In the genomic region with DNA sequence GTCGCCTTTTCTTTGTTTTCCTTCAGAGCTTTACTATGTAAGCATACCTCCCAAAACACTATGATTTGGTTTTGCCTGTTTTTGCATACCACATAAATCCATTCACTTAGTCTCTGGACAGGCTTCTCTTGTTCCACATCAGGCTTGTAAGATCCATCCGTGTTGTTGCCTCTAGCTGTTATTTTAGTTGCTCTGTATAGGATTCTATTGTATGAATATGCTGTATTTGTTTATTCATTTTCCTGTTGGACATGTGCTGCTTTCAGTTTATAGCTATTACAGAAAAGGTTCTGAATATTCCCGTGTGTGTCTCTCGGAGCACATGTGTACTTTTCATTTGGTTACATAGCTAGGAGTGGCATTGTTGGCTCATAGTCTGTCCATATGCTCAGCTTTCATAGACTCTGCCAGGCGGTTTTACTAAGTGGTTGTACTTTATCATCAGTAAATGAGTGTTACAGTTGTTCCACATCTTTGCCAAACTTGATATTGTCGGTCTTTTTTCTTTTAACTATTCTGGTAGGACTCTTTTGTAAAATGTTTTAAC, we compare ENCODE assay signal across 17 cellular contexts. TPM values are rescaled to one million over a fixed set of nuclear protein-coding genes. Genes with fewer than 3 reads are reported as not detected.
A peak's percentile ranks its signal among the peaks of the same experiment; 100 is the strongest.
DNase-seq lines count a peak whose midpoint lies in the region; ATAC-seq and TF ChIP-seq lines count a peak whose summit lies in the region.
"Had no signal": no experiment of that assay in that cellular context is flagged by ENCODE, and none has a peak within 500 bp of the region (broad histone marks: within the 10 kb centered on the region; RNA-seq: fewer than 3 reads in every experiment).

No MANE protein-coding gene starts in this region.

- H3K27me3 ChIP-seq in heart left ventricle = no peaks in the 10 kb centered on the region
- H3K27me3 ChIP-seq: dorsolateral prefrontal cortex, SJCRH30, uterus had no signal

- no peak overlapping the region for H3K27ac ChIP-seq in heart left ventricle
- H3K27ac ChIP-seq: SJCRH30, uterus had no signal

- TF ChIP-seq CTCF in heart left ventricle (IDR thresholded peaks at IDR 0.05) = no peak
- no peak for TF ChIP-seq CTCF in foreskin fibroblast (IDR thresholded peaks at IDR 0.05; ENCODE audit: low read depth, low read length)
- no peak for TF ChIP-seq CTCF in type B pancreatic cell (conservative IDR thresholded peaks at IDR 0.05)

- no peak overlapping the region for H3K4me3 Mint-ChIP-seq in type B pancreatic cell
- H3K4me3 Mint-ChIP-seq: activated CD8-positive, alpha-beta T cell treated with anti-CD3 and anti-CD28 coated beads, Interleukin-2, amount 10 ng/mL, durations not matched to agents 7 days and 5 days; memory B cell had no signal

- peak in 3 of 4 donors; percentile 32 to 48 (median 36) for ATAC-seq in heart left ventricle
- no peak for ATAC-seq in Right ventricle myocardium inferior
- ATAC-seq in HG03159 (IDR thresholded peaks at IDR 0.05; ENCODE audit: unreplicated experiment) = no peak
- ATAC-seq in activated CD4-positive, CD25-positive, alpha-beta regulatory T cell treated with anti-CD3 and anti-CD28 coated beads, Interleukin-2, amount 50 U/mL, for 24 hours = no peak
- ATAC-seq: activated CD8-positive, alpha-beta T cell treated with anti-CD3 and anti-CD28 coated beads, Interleukin-2, amount 10 ng/mL, durations not matched to agents 7 days and 5 days had no signal

- intact Hi-C loops in heart left ventricle (cut with DNase I) = no loop called here
- intact Hi-C loops in Right ventricle myocardium inferior (cut with DNase I) = loop anchor here (5.0 kb wide), 1 partner anchor 35 kb away; no protein-coding TSS in a partner anchor

- no peaks in the 10 kb centered on the region for H3K9me3 ChIP-seq in heart left ventricle
- H3K9me3 ChIP-seq: uterus had no signal

- no peak for TF ChIP-seq POLR2A in heart left ventricle (IDR thresholded peaks at IDR 0.05)

- peak overlapping the region; percentile 19 for H3K27ac Mint-ChIP-seq in type B pancreatic cell
- H3K27ac Mint-ChIP-seq: activated CD8-positive, alpha-beta T cell treated with anti-CD3 and anti-CD28 coated beads, Interleukin-2, amount 10 ng/mL, durations not matched to agents 7 days and 5 days; activated T-helper 2 cell treated with anti-CD3 and anti-CD28 coated beads, Interferon-gamma antibody, Interleukin-2, Interleukin-4, amounts not matched to agents 10 μg/mL and 5 μg/mL and 100 μg/mL, durations not matched to agents 14 hours and 24 hours and 36 hours; memory B cell had no signal

- H3K4me1 Mint-ChIP-seq in type B pancreatic cell (ENCODE audit: unreplicated experiment) = no peaks in the 10 kb centered on the region

- DNase-seq in heart left ventricle = no peak
- DNase-seq in Right ventricle myocardium inferior (ENCODE audit: missing footprints) = no peak
- peak; percentile 92 for DNase-seq in NCI-H526 treated with DMSO at 0.1 percent for 48 hours (lab: John Stamatoyannopoulos, UW)
- peak; percentile 7 to 56 for DNase-seq in foreskin fibroblast
- DNase-seq in type B pancreatic cell (ENCODE audit: extremely low spot score, unreplicated experiment) = no peak
- no peak for DNase-seq in NCI-H1417 treated with DMSO at 0.1 percent for 48 hours (lab: John Stamatoyannopoulos, UW)
- DNase-seq: activated CD8-positive, alpha-beta T cell treated with anti-CD3 and anti-CD28 coated beads, Interleukin-2, amount 10 ng/mL, durations not matched to agents 7 days and 5 days; Calu3; dorsolateral prefrontal cortex; NCI-H146; SJCRH30; stimulated activated naive CD4-positive, alpha-beta T cell; uterus had no signal

- H3K4me3 ChIP-seq in heart left ventricle = no peak overlapping the region
- no peak overlapping the region for H3K4me3 ChIP-seq in foreskin fibroblast (ENCODE audit: low read depth in 1 of 2, low read length in 2 of 2)
- H3K4me3 ChIP-seq: dorsolateral prefrontal cortex, SJCRH30, uterus had no signal

- 40 to 45% (median 45%) methylated on average over 6 of the region's 6 CpGs for WGBS in heart left ventricle, 4 donors

- H3K9me3 Mint-ChIP-seq in type B pancreatic cell = no peaks in the 10 kb centered on the region
- H3K9me3 Mint-ChIP-seq: activated T-helper 2 cell treated with anti-CD3 and anti-CD28 coated beads, Interferon-gamma antibody, Interleukin-2, Interleukin-4, amounts not matched to agents 10 μg/mL and 5 μg/mL and 100 μg/mL, durations not matched to agents 14 hours and 24 hours and 36 hours; memory B cell had no signal

- peaks cover 0 to 81% (median 63%) of the 10 kb centered on the region in 9 donors for H3K36me3 ChIP-seq in heart left ventricle
- H3K36me3 ChIP-seq: uterus had no signal

- H3K4me1 ChIP-seq in heart left ventricle = peaks cover 0 to 6% (median 0%) of the 10 kb centered on the region in 12 donors
- H3K4me1 ChIP-seq: SJCRH30, uterus had no signal

- no peaks in the 10 kb centered on the region for H3K27me3 Mint-ChIP-seq in type B pancreatic cell
- H3K27me3 Mint-ChIP-seq: memory B cell had no signal

- H3K36me3 Mint-ChIP-seq in type B pancreatic cell = peaks cover 28% of the 10 kb centered on the region

RNA-seq across cellular contexts. Expression of gene NUP214, which starts 41.8 kb away (rescaled TPM):
- total RNA-seq in heart left ventricle = 10 to 100 TPM; 19.2 to 45.1 (median 25.7) TPM
- 10 to 100 TPM; 13.7 to 13.8 TPM for polyA plus RNA-seq in heart left ventricle
- 20.8 TPM for total RNA-seq in Right ventricle myocardium inferior
- 51.0 and 67.1 TPM in 2 replicates for total RNA-seq in type B pancreatic cell (ENCODE audit: low replicate concordance)

Comparison
In these comparisons a context has a peak if more than half of its experiments do, and no peak if none do; other contexts are left out.
1. ATAC-seq: peak in heart left ventricle (3 of 4); none in Right ventricle myocardium inferior (single experiment), HG03159 (single experiment) and activated CD4-positive, CD25-positive, alpha-beta regulatory T cell treated with anti-CD3 and anti-CD28 coated beads, Interleukin-2, amount 50 U/mL, for 24 hours (0 of 2).
2. DNase-seq: peak in NCI-H526 treated with DMSO at 0.1 percent for 48 hours (single experiment) and foreskin fibroblast (2 of 2); none in heart left ventricle (0 of 5), Right ventricle myocardium inferior (single experiment), type B pancreatic cell (single experiment) and NCI-H1417 treated with DMSO at 0.1 percent for 48 hours (single experiment).